ENCODE assay signal across 1 cellular context in the genomic region with DNA sequence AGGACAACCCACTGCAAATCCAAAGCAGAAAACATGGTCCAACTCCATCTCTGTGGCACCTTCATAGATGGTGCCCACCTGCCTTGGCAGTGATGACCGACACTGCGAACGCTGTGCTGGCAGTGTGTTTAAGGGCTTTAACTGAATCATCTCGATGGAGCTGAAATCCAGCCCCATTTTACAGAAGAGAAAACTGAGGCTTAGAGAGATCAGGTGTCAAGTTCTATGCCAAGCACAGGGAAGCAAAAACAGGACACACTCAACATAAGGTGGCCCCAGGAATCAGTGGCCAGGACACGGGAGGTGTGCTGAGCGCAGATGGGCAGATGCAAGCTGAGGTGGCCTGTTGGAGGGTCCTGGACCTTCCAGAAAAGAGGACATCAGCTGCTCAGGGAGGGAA.
A peak's percentile ranks its signal among the peaks of the same experiment; 100 is the strongest.
TF ChIP-seq lines count a peak whose summit lies in the region.

No MANE protein-coding gene starts in this region.

TF ChIP-seq in HepG2, 621 proteins besides CTCF, POLR2A, EP300 and RAD21:
- TF ChIP-seq ZNF629 (CRISPR knock-in tag; conservative IDR thresholded peaks at IDR 0.05) (peak; percentile 84), BRCA1 (CRISPR knock-in tag; IDR thresholded peaks at IDR 0.05) (no peak)
